23 cellular contexts compared by ENCODE assay signal in genomic region chr2:156229724-156230362, GRCh38.
DNase-seq lines count a peak whose midpoint lies in the region; ATAC-seq and TF ChIP-seq lines count a peak whose summit lies in the region.
"Had no signal": no experiment of that assay in that cellular context is flagged by ENCODE, and none has a peak within 500 bp of the region (broad histone marks: within the 10 kb centered on the region; RNA-seq: fewer than 3 reads in every experiment).

No MANE protein-coding gene starts in this region.

- H3K4ac ChIP-seq in mesendoderm (ENCODE audit: low read depth, low read length), result no peak overlapping the region

- intact Hi-C loops in left ventricle myocardium superior (cut with micrococcal nuclease), result no loop called here

- no peak overlapping the region for H2BK15ac ChIP-seq in mesendoderm (replicated peaks; ENCODE audit: low read depth)

- H2BK120ac ChIP-seq in mesendoderm (ENCODE audit: low read depth, low read length), result no peak overlapping the region

- H3K4me3 ChIP-seq in NT2/D1 (ENCODE audit: insufficient read length, low read depth) (no peak overlapping the region), mesendoderm (ENCODE audit: low read length) (no peak overlapping the region), Peyer's patch (no peak overlapping the region)
- H3K4me3 ChIP-seq: right lobe of liver had no signal

- no CpG with 5 or more reads among the region's 1 CpG for WGBS in mesendoderm (ENCODE audit: extremely low coverage, insufficient coverage, low lambda C conversion rate)

- H3K4me1 ChIP-seq in NT2/D1 (ENCODE audit: insufficient read depth, insufficient read length) (no peaks in the 10 kb centered on the region), mesendoderm (ENCODE audit: control insufficient read depth, low read depth, low read length) (no peaks in the 10 kb centered on the region), Peyer's patch (no peaks in the 10 kb centered on the region)
- H3K4me1 ChIP-seq: Caco-2, right lobe of liver had no signal

- H4K5ac ChIP-seq in mesendoderm (ENCODE audit: low read length), result no peak overlapping the region

- no peak overlapping the region for H3K56ac ChIP-seq in mesendoderm (ENCODE audit: low read length)

- H3K9ac ChIP-seq in NT2/D1 (ENCODE audit: insufficient read length, low read depth) (no peak overlapping the region), mesendoderm (ENCODE audit: low read length) (no peak overlapping the region)

- DNase-seq in ELF-1 (ENCODE audit: low read depth, low spot score), result peak; percentile 55
- peak; percentile 22 for DNase-seq in NT2/D1 (ENCODE audit: low read depth, low spot score)
- DNase-seq in ecto neural progenitor cell (ENCODE audit: low spot score), result peak; percentile 47
- peak; percentile 14 for DNase-seq in mesendoderm
- DNase-seq in T1000 (lab: John Stamatoyannopoulos, UW), result no peak
- DNase-seq in left ventricle myocardium superior, result no peak
- no peak for DNase-seq in Peyer's patch
- DNase-seq: ACHN; activated CD4-positive, alpha-beta T cell treated with anti-CD3 and anti-CD28 coated beads for 48 hours; activated effector memory CD4-positive, alpha-beta T cell treated with anti-CD3 and anti-CD28 coated beads, Interleukin-2, amount 50 U/mL, for 16 hours; activated naive CD8-positive, alpha-beta T cell treated with anti-CD3 and anti-CD28 coated beads for 36 hours; activated T-cell treated with anti-CD3 and anti-CD28 coated beads, Interleukin-2, amount 50 U/mL, for 1 hour; Caco-2; dermis blood vessel endothelial cell; NCI-H526; posterior cingulate gyrus; right lobe of liver; stimulated activated CD4-positive, alpha-beta T cell treated with anti-CD3 and anti-CD28 coated beads, Interleukin-12 subunit alpha, Interleukin-12 subunit beta, amount 100 ng/mL, for 4 hours; stimulated activated CD4-positive, alpha-beta T cell treated with anti-CD3 and anti-CD28 coated beads, Interleukin-4, amount 100 ng/mL, for 1 hour; T-helper 17 cell; trophoblast cell had no signal

- H3K79me1 ChIP-seq in mesendoderm (ENCODE audit: low read length), result no peaks in the 10 kb centered on the region

- H3K79me2 ChIP-seq in mesendoderm (ENCODE audit: control insufficient read depth, insufficient read depth, low read length), result no peaks in the 10 kb centered on the region

- no peak overlapping the region for H4K8ac ChIP-seq in mesendoderm (ENCODE audit: low read depth, low read length)

- H3K9me3 ChIP-seq in NT2/D1 (ENCODE audit: insufficient read depth, low read length) (peaks cover 17% of the 10 kb centered on the region), Peyer's patch (no peaks in the 10 kb centered on the region)
- H3K9me3 ChIP-seq: right lobe of liver had no signal

- no peak for TF ChIP-seq CTCF in Peyer's patch (IDR thresholded peaks at IDR 0.05)

- H3K27ac ChIP-seq in mesendoderm (ENCODE audit: low read depth, low read length), result no peak overlapping the region
- H3K27ac ChIP-seq in Peyer's patch, result no peak overlapping the region
- H3K27ac ChIP-seq: HL-60, right lobe of liver had no signal

- H3K23ac ChIP-seq in mesendoderm (ENCODE audit: low read length), result no peak overlapping the region

- H2AK5ac ChIP-seq in mesendoderm (ENCODE audit: low read length), result no peak overlapping the region

- no peak for ATAC-seq in left ventricle myocardium superior
- ATAC-seq in GM19452 (IDR thresholded peaks at IDR 0.05; ENCODE audit: unreplicated experiment), result no peak
- ATAC-seq: right lobe of liver, T-helper 17 cell had no signal

- no peak overlapping the region for H3K18ac ChIP-seq in mesendoderm (ENCODE audit: low read length)

- H3K36me3 ChIP-seq in NT2/D1 (ENCODE audit: insufficient read depth, insufficient read length, low read length) (peaks cover 2% of the 10 kb centered on the region), mesendoderm (ENCODE audit: control insufficient read depth, insufficient read depth, low read length) (no peaks in the 10 kb centered on the region), Peyer's patch (no peaks in the 10 kb centered on the region)
- H3K36me3 ChIP-seq: right lobe of liver had no signal

- no peaks in the 10 kb centered on the region for H3K27me3 ChIP-seq in NT2/D1 (ENCODE audit: insufficient read depth, insufficient read length)
- no peaks in the 10 kb centered on the region for H3K27me3 ChIP-seq in mesendoderm (ENCODE audit: insufficient read depth, low read length, poor library complexity)
- H3K27me3 ChIP-seq in Peyer's patch, result no peaks in the 10 kb centered on the region
- H3K27me3 ChIP-seq: right lobe of liver had no signal

- H3K4me2 ChIP-seq in mesendoderm (ENCODE audit: low read length), result no peak overlapping the region

- H2BK5ac ChIP-seq in mesendoderm (ENCODE audit: low read length), result no peak overlapping the region

- TF ChIP-seq POLR2A in Peyer's patch (IDR thresholded peaks at IDR 0.05), result no peak

Comparison
In these comparisons a context has a peak if more than half of its experiments do, and no peak if none do; other contexts are left out.
1. DNase-seq: peak in ELF-1 (single experiment), NT2/D1 (single experiment), ecto neural progenitor cell (single experiment) and mesendoderm (single experiment); none in T1000 (single experiment), left ventricle myocardium superior (single experiment) and Peyer's patch (0 of 3).